Comparison of ENCODE assay signal across 1 cellular context in the genomic region with DNA sequence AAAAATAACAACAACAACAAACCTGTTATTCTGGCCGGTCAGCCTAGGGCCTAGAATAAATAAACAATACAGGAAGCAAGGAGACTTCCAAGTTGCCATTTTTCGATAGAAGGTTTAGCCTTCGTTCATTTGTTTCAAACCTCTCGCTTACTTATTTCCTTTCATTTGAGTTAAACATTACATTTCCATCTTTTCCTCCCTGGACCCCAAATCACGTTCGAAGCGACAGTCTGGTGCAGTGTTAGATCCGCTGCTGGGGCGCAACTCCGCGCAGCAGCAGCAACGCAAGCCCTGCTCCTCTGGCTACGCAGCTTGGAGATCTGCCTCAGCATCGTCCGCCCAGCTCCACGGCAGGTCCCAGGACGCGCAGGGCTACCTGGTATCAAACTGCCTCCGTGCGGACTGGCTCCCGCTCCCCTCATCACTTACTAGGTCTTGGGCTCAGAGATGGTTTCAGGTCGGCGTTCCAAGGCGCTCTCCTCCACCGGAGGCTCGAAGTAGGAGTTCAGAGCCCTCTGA.
TF ChIP-seq lines count a peak whose summit lies in the region.

No MANE protein-coding gene starts in this region.

TF ChIP-seq in K562, 482 proteins besides CTCF, POLR2A, EP300 and RAD21 (continues in another document):
- TF ChIP-seq FIP1L1 (IDR thresholded peaks at IDR 0.05; ENCODE audit: low read depth, low read length, poor library complexity, severe bottlenecking) (no peak), YBX1 (IDR thresholded peaks at IDR 0.05) (no peak), ZNF134 (CRISPR knock-in tag; conservative IDR thresholded peaks at IDR 0.05) (no peak), KDM1A (IDR thresholded peaks at IDR 0.05) (no peak), SREBF2 (CRISPR knock-in tag; IDR thresholded peaks at IDR 0.05) (no peak), ZNF584 (CRISPR knock-in tag; IDR thresholded peaks at IDR 0.05; ENCODE audit: low read depth) (no peak), XRCC4 (IDR thresholded peaks at IDR 0.05; ENCODE audit: extremely low read depth, insufficient read depth, insufficient read length) (no peak), LCOR (CRISPR knock-in tag; IDR thresholded peaks at IDR 0.05) (no peak), CHD1 (IDR thresholded peaks at IDR 0.05; ENCODE audit: low read length) (peak; percentile 85), ZNF140 (CRISPR knock-in tag; IDR thresholded peaks at IDR 0.05) (no peak), TEAD1 (CRISPR knock-in tag; IDR thresholded peaks at IDR 0.05) (peak; percentile 16 to 29; a peak in 1 of 4 replicates), IRF2 (CRISPR knock-in tag; IDR thresholded peaks at IDR 0.05) (no peak), ZNF197 (CRISPR knock-in tag; IDR thresholded peaks at IDR 0.05; ENCODE audit: low read depth) (no peak), ETV5 (CRISPR knock-in tag; IDR thresholded peaks at IDR 0.05; ENCODE audit: low read depth) (no peak), ZNF165 (CRISPR knock-in tag; IDR thresholded peaks at IDR 0.05; ENCODE audit: borderline replicate concordance) (peak; percentile 71; the same call in 1 of the 2 replicates), TCF7L2 (IDR thresholded peaks at IDR 0.05; ENCODE audit: low read depth, low read length) (no peak), ZNF780A (CRISPR knock-in tag; IDR thresholded peaks at IDR 0.05) (no peak), PHB (CRISPR knock-in tag; IDR thresholded peaks at IDR 0.05) (no peak), SMARCA4 (IDR thresholded peaks at IDR 0.05) (0 out of 2 replicates have a peak, but pooled peaks have one; percentile 19), PHF20 (IDR thresholded peaks at IDR 0.05; ENCODE audit: partially characterized antibody) (no peak), SMAD2 (IDR thresholded peaks at IDR 0.05; ENCODE audit: low read depth, low read length) (no peak), RCOR1 (IDR thresholded peaks at IDR 0.05; ENCODE audit: borderline replicate concordance in 1 of 2, low read depth in 2 of 2, low read length in 2 of 2) (no peak), SAP30 (IDR thresholded peaks at IDR 0.05; ENCODE audit: borderline replicate concordance, insufficient read depth, low read depth, low read length, poor library complexity, severe bottlenecking) (peak; percentile 17), ARID2 (IDR thresholded peaks at IDR 0.05) (no peak), DPF2 (IDR thresholded peaks at IDR 0.05) (peak; percentile 7; the same call in 1 of the 2 replicates), ZSCAN32 (CRISPR knock-in tag; IDR thresholded peaks at IDR 0.05) (0 out of 2 replicates have a peak, but pooled peaks have one; percentile 53), EZH2 (IDR thresholded peaks at IDR 0.05; ENCODE audit: borderline replicate concordance, low read depth, low read length) (no peak), CHD4 (IDR thresholded peaks at IDR 0.05; ENCODE audit: insufficient read depth, insufficient replicate concordance, low read depth, low read length, poor library complexity, severe bottlenecking) (no peak), DNMT1 (IDR thresholded peaks at IDR 0.05) (0 out of 2 replicates have a peak, but pooled peaks have one; percentile 31), POLR2B (IDR thresholded peaks at IDR 0.05; ENCODE audit: low read depth, partially characterized antibody) (no peak), ZNF12 (CRISPR knock-in tag; IDR thresholded peaks at IDR 0.05) (0 out of 2 replicates have a peak, but pooled peaks have one; percentile 69), NFATC3 (IDR thresholded peaks at IDR 0.05) (no peak)
- TF ChIP-seq, protein P1, sequence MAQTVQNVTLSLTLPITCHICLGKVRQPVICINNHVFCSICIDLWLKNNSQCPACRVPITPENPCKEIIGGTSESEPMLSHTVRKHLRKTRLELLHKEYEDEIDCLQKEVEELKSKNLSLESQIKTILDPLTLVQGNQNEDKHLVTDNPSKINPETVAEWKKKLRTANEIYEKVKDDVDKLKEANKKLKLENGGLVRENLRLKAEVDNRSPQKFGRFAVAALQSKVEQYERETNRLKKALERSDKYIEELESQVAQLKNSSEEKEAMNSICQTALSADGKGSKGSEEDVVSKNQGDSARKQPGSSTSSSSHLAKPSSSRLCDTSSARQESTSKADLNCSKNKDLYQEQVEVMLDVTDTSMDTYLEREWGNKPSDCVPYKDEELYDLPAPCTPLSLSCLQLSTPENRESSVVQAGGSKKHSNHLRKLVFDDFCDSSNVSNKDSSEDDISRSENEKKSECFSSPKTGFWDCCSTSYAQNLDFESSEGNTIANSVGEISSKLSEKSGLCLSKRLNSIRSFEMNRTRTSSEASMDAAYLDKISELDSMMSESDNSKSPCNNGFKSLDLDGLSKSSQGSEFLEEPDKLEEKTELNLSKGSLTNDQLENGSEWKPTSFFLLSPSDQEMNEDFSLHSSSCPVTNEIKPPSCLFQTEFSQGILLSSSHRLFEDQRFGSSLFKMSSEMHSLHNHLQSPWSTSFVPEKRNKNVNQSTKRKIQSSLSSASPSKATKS (CRISPR knock-in tag; IDR thresholded peaks at IDR 0.05) = no peak
- TF ChIP-seq, protein P2, sequence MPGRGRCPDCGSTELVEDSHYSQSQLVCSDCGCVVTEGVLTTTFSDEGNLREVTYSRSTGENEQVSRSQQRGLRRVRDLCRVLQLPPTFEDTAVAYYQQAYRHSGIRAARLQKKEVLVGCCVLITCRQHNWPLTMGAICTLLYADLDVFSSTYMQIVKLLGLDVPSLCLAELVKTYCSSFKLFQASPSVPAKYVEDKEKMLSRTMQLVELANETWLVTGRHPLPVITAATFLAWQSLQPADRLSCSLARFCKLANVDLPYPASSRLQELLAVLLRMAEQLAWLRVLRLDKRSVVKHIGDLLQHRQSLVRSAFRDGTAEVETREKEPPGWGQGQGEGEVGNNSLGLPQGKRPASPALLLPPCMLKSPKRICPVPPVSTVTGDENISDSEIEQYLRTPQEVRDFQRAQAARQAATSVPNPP (IDR thresholded peaks at IDR 0.05; ENCODE audit: borderline replicate concordance, insufficient read depth, insufficient read length) = no peak
- TF ChIP-seq, protein P3, sequence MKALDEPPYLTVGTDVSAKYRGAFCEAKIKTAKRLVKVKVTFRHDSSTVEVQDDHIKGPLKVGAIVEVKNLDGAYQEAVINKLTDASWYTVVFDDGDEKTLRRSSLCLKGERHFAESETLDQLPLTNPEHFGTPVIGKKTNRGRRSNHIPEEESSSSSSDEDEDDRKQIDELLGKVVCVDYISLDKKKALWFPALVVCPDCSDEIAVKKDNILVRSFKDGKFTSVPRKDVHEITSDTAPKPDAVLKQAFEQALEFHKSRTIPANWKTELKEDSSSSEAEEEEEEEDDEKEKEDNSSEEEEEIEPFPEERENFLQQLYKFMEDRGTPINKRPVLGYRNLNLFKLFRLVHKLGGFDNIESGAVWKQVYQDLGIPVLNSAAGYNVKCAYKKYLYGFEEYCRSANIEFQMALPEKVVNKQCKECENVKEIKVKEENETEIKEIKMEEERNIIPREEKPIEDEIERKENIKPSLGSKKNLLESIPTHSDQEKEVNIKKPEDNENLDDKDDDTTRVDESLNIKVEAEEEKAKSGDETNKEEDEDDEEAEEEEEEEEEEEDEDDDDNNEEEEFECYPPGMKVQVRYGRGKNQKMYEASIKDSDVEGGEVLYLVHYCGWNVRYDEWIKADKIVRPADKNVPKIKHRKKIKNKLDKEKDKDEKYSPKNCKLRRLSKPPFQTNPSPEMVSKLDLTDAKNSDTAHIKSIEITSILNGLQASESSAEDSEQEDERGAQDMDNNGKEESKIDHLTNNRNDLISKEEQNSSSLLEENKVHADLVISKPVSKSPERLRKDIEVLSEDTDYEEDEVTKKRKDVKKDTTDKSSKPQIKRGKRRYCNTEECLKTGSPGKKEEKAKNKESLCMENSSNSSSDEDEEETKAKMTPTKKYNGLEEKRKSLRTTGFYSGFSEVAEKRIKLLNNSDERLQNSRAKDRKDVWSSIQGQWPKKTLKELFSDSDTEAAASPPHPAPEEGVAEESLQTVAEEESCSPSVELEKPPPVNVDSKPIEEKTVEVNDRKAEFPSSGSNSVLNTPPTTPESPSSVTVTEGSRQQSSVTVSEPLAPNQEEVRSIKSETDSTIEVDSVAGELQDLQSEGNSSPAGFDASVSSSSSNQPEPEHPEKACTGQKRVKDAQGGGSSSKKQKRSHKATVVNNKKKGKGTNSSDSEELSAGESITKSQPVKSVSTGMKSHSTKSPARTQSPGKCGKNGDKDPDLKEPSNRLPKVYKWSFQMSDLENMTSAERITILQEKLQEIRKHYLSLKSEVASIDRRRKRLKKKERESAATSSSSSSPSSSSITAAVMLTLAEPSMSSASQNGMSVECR (CRISPR knock-in tag; IDR thresholded peaks at IDR 0.05) = peak; percentile 54; the same call in 1 of the 2 replicates
- TF ChIP-seq, protein P4, sequence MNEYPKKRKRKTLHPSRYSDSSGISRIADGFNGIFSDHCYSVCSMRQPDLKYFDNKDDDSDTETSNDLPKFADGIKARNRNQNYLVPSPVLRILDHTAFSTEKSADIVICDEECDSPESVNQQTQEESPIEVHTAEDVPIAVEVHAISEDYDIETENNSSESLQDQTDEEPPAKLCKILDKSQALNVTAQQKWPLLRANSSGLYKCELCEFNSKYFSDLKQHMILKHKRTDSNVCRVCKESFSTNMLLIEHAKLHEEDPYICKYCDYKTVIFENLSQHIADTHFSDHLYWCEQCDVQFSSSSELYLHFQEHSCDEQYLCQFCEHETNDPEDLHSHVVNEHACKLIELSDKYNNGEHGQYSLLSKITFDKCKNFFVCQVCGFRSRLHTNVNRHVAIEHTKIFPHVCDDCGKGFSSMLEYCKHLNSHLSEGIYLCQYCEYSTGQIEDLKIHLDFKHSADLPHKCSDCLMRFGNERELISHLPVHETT (CRISPR knock-in tag; conservative IDR thresholded peaks at IDR 0.05 in 1 of 2, IDR thresholded peaks at IDR 0.05 in 1 of 2) = no peak
- TF ChIP-seq, protein P5, sequence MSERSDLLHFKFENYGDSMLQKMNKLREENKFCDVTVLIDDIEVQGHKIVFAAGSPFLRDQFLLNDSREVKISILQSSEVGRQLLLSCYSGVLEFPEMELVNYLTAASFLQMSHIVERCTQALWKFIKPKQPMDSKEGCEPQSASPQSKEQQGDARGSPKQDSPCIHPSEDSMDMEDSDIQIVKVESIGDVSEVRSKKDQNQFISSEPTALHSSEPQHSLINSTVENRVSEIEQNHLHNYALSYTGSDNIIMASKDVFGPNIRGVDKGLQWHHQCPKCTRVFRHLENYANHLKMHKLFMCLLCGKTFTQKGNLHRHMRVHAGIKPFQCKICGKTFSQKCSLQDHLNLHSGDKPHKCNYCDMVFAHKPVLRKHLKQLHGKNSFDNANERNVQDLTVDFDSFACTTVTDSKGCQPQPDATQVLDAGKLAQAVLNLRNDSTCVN (CRISPR knock-in tag; IDR thresholded peaks at IDR 0.05) = peak; percentile 50; the same call in 1 of the 2 replicates
- TF ChIP-seq, protein P6, sequence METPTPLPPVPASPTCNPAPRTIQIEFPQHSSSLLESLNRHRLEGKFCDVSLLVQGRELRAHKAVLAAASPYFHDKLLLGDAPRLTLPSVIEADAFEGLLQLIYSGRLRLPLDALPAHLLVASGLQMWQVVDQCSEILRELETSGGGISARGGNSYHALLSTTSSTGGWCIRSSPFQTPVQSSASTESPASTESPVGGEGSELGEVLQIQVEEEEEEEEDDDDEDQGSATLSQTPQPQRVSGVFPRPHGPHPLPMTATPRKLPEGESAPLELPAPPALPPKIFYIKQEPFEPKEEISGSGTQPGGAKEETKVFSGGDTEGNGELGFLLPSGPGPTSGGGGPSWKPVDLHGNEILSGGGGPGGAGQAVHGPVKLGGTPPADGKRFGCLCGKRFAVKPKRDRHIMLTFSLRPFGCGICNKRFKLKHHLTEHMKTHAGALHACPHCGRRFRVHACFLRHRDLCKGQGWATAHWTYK (CRISPR knock-in tag; IDR thresholded peaks at IDR 0.05) = peak; percentile 44; the same call in 1 of the 2 replicates
- TF ChIP-seq, protein P7, sequence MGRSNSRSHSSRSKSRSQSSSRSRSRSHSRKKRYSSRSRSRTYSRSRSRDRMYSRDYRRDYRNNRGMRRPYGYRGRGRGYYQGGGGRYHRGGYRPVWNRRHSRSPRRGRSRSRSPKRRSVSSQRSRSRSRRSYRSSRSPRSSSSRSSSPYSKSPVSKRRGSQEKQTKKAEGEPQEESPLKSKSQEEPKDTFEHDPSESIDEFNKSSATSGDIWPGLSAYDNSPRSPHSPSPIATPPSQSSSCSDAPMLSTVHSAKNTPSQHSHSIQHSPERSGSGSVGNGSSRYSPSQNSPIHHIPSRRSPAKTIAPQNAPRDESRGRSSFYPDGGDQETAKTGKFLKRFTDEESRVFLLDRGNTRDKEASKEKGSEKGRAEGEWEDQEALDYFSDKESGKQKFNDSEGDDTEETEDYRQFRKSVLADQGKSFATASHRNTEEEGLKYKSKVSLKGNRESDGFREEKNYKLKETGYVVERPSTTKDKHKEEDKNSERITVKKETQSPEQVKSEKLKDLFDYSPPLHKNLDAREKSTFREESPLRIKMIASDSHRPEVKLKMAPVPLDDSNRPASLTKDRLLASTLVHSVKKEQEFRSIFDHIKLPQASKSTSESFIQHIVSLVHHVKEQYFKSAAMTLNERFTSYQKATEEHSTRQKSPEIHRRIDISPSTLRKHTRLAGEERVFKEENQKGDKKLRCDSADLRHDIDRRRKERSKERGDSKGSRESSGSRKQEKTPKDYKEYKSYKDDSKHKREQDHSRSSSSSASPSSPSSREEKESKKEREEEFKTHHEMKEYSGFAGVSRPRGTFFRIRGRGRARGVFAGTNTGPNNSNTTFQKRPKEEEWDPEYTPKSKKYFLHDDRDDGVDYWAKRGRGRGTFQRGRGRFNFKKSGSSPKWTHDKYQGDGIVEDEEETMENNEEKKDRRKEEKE (IDR thresholded peaks at IDR 0.05; ENCODE audit: borderline replicate concordance in 1 of 2, control insufficient read depth in 1 of 2, low read depth in 2 of 2, low read length in 1 of 2) = no peak
- TF ChIP-seq, protein P8, sequence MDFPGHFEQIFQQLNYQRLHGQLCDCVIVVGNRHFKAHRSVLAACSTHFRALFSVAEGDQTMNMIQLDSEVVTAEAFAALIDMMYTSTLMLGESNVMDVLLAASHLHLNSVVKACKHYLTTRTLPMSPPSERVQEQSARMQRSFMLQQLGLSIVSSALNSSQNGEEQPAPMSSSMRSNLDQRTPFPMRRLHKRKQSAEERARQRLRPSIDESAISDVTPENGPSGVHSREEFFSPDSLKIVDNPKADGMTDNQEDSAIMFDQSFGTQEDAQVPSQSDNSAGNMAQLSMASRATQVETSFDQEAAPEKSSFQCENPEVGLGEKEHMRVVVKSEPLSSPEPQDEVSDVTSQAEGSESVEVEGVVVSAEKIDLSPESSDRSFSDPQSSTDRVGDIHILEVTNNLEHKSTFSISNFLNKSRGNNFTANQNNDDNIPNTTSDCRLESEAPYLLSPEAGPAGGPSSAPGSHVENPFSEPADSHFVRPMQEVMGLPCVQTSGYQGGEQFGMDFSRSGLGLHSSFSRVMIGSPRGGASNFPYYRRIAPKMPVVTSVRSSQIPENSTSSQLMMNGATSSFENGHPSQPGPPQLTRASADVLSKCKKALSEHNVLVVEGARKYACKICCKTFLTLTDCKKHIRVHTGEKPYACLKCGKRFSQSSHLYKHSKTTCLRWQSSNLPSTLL (IDR thresholded peaks at IDR 0.05) = peak; percentile 46; the same call in 1 of the 2 replicates
- TF ChIP-seq, protein P9, sequence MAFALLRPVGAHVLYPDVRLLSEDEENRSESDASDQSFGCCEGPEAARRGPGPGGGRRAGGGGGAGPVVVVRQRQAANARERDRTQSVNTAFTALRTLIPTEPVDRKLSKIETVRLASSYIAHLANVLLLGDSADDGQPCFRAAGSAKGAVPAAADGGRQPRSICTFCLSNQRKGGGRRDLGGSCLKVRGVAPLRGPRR (CRISPR knock-in tag; IDR thresholded peaks at IDR 0.05) = 0 out of 2 replicates have a peak, but pooled peaks have one; percentile 35
